In genomic region chr16:88783391-88784073, GRCh38 we compare ENCODE assay signal across 1 cellular context.
TF ChIP-seq lines count a peak whose summit lies in the region.

No MANE protein-coding gene starts in this region.

TF ChIP-seq in HepG2, 621 proteins besides CTCF, POLR2A, EP300 and RAD21 (continued from another document and continues in another):
- TF ChIP-seq LCORL (IDR thresholded peaks at IDR 0.05) (no peak), LCORL (CRISPR knock-in tag; IDR thresholded peaks at IDR 0.05) (peak; percentile 53; the same call in 1 of the 2 replicates), ZNF383 (CRISPR knock-in tag; IDR thresholded peaks at IDR 0.05; ENCODE audit: borderline replicate concordance) (no peak), RXRB (CRISPR knock-in tag; IDR thresholded peaks at IDR 0.05; ENCODE audit: borderline replicate concordance) (no peak), GATAD1 (CRISPR knock-in tag; IDR thresholded peaks at IDR 0.05) (no peak), NFIC (IDR thresholded peaks at IDR 0.05; ENCODE audit: low read length) (no peak), ADNP (CRISPR knock-in tag; IDR thresholded peaks at IDR 0.05) (no peak), ZBTB8A (CRISPR knock-in tag; IDR thresholded peaks at IDR 0.05; ENCODE audit: borderline replicate concordance, low read depth) (no peak), POGK (CRISPR knock-in tag; conservative IDR thresholded peaks at IDR 0.05) (no peak), KDM5B (CRISPR knock-in tag; IDR thresholded peaks at IDR 0.05; ENCODE audit: borderline replicate concordance) (no peak; the same call in 1 of the 2 replicates), TFE3 (CRISPR knock-in tag; IDR thresholded peaks at IDR 0.05) (no peak), ZNF703 (CRISPR knock-in tag; IDR thresholded peaks at IDR 0.05; ENCODE audit: borderline replicate concordance) (0 out of 2 replicates have a peak, but pooled peaks have one; percentile 40), USF2 (IDR thresholded peaks at IDR 0.05; ENCODE audit: low read depth, low read length) (no peak), USF2 (CRISPR knock-in tag; IDR thresholded peaks at IDR 0.05; ENCODE audit: borderline replicate concordance) (no peak), ZNF296 (CRISPR knock-in tag; conservative IDR thresholded peaks at IDR 0.05) (0 out of 2 replicates have a peak, but pooled peaks have one; percentile 24), SPEN (CRISPR knock-in tag; IDR thresholded peaks at IDR 0.05; ENCODE audit: low read depth) (0 out of 2 replicates have a peak, but pooled peaks have one; percentile 3), AKAP8 (CRISPR knock-in tag; IDR thresholded peaks at IDR 0.05) (0 out of 2 replicates have a peak, but pooled peaks have one; percentile 70), AKNA (CRISPR knock-in tag; IDR thresholded peaks at IDR 0.05; ENCODE audit: borderline replicate concordance) (no peak), BCL6 (CRISPR knock-in tag; IDR thresholded peaks at IDR 0.05) (no peak), ZNF704 (CRISPR knock-in tag; IDR thresholded peaks at IDR 0.05; ENCODE audit: borderline replicate concordance) (no peak), NFE2L2 (IDR thresholded peaks at IDR 0.05; ENCODE audit: low read length) (no peak), ETV6 (CRISPR knock-in tag; conservative IDR thresholded peaks at IDR 0.05) (0 out of 2 replicates have a peak, but pooled peaks have one; percentile 39), SKI (IDR thresholded peaks at IDR 0.05; ENCODE audit: partially characterized antibody) (no peak), ZNF691 (CRISPR knock-in tag; IDR thresholded peaks at IDR 0.05; ENCODE audit: borderline replicate concordance, low read depth) (peak; percentile 88; the same call in 1 of the 2 replicates), ZNF552 (CRISPR knock-in tag; IDR thresholded peaks at IDR 0.05; ENCODE audit: borderline replicate concordance) (no peak; the same call in 1 of the 2 replicates), ZBTB26 (CRISPR knock-in tag; IDR thresholded peaks at IDR 0.05; ENCODE audit: borderline replicate concordance) (no peak), SOX6 (IDR thresholded peaks at IDR 0.05) (no peak), SOX6 (CRISPR knock-in tag; IDR thresholded peaks at IDR 0.05) (peak; percentile 29; the same call in 1 of the 2 replicates), ELK4 (CRISPR knock-in tag; IDR thresholded peaks at IDR 0.05; ENCODE audit: borderline replicate concordance) (no peak), EHMT2 (IDR thresholded peaks at IDR 0.05; ENCODE audit: borderline replicate concordance, low read depth, low read length) (no peak), KAT8 (CRISPR knock-in tag; IDR thresholded peaks at IDR 0.05) (no peak), ZC3H13 (CRISPR knock-in tag; IDR thresholded peaks at IDR 0.05) (no peak), GMEB2 (CRISPR knock-in tag; IDR thresholded peaks at IDR 0.05; ENCODE audit: low read depth) (no peak), PRDM10 (CRISPR knock-in tag; IDR thresholded peaks at IDR 0.05; ENCODE audit: low read depth) (no peak), FOXP1 (IDR thresholded peaks at IDR 0.05) (no peak), FOXP1 (CRISPR knock-in tag; IDR thresholded peaks at IDR 0.05) (peak; percentile 44; the same call in 1 of the 2 replicates), ZNF724P (CRISPR knock-in tag; IDR thresholded peaks at IDR 0.05; ENCODE audit: borderline replicate concordance) (no peak)
